In the genomic region with DNA sequence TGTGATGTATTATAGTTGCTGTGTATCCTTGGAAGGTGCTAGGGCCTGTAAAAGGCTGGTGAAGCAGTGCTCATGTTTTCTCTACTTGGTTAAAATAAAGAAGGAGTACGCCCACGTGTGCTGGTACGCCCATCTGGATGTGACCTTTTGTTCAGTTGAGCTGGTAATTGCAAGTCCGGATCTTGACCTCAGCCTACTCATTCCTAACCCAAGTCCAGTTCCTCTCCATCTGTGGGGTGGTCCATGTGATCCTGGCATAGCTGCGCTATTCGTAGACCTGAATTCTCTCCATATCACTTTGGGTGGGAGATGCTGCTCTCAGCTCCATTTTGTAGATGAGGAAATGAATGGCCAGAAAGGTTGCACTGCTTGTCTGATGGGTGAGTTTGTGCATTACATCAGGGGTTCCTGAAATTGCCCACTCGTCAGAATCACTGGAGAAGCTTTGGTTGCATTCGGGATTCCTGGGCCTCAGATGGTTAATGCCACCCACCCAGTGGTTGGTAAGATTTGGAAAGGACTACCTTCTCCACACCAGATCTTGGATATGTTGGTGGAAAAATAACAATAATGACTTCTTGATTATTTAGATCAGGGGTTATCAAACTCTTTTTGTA, we compare ENCODE assay signal across 22 cellular contexts.
A peak's percentile ranks its signal among the peaks of the same experiment; 100 is the strongest.
DNase-seq lines count a peak whose midpoint lies in the region; ATAC-seq and TF ChIP-seq lines count a peak whose summit lies in the region.
"Had no signal": no experiment of that assay in that cellular context is flagged by ENCODE, and none has a peak within 500 bp of the region (broad histone marks: within the 10 kb centered on the region; RNA-seq: fewer than 3 reads in every experiment).

No MANE protein-coding gene starts in this region.

- H3K36me3 Mint-ChIP-seq in stimulated activated naive B cell treated with anti-CD40 and anti-IgM and Interleukin-4, amounts not matched to agents 10 μg/mL and 1 μg/mL and 100 μg/mL, for 72 hours: peaks cover 17 to 29% of the 10 kb centered on the region in 2 donors

- peaks cover 9 to 16% of the 10 kb centered on the region in 2 donors for H3K4me1 Mint-ChIP-seq in stimulated activated naive B cell treated with anti-CD40 and anti-IgM and Interleukin-4, amounts not matched to agents 10 μg/mL and 1 μg/mL and 100 μg/mL, for 72 hours

- POLR2A ChIA-PET in HEK293 (lab: Yijun Ruan, JAX): no interaction called here

- H3K27ac Mint-ChIP-seq in stimulated activated naive B cell treated with anti-CD40 and anti-IgM and Interleukin-4, amounts not matched to agents 10 μg/mL and 1 μg/mL and 100 μg/mL, for 72 hours: peak overlapping the region; percentile 67
- H3K27ac Mint-ChIP-seq: GM23338, H9, HFFc6 had no signal

- intact Hi-C loops in cardiac septum (cut with DNase I): no loop called here
- intact Hi-C loops in Right ventricle myocardium superior (cut with DNase I): no loop called here
- intact Hi-C loops in sciatic nerve (cut with DNase I): no loop called here
- intact Hi-C loops in aorta (cut with DNase I): no loop called here

- H3K9me3 ChIP-seq in HEK293 (ENCODE audit: control insufficient read depth, insufficient read depth, low read depth, low read length): no peaks in the 10 kb centered on the region
- H3K9me3 ChIP-seq in aorta (ENCODE audit: control insufficient read depth, low read length): no peaks in the 10 kb centered on the region
- H3K9me3 ChIP-seq: BE2C; BLaER1 treated with 17β-estradiol and CSF1 and Interleukin-3, amounts not matched to agents 10 nM and 100 nM had no signal

- ATAC-seq in Right ventricle myocardium superior (ENCODE audit: poor library complexity) (no peak), sciatic nerve (no peak), aorta (ENCODE audit: low FRiP score) (no peak)
- no peak for ATAC-seq in stimulated activated naive B cell treated with anti-CD40 and anti-IgM and Interleukin-4, amounts not matched to agents 10 μg/mL and 1 μg/mL and 100 μg/mL, for 72 hours (replicated peaks)
- ATAC-seq: GM23338, HCT116 had no signal

- H3K4me3 Mint-ChIP-seq in stimulated activated naive B cell treated with anti-CD40 and anti-IgM and Interleukin-4, amounts not matched to agents 10 μg/mL and 1 μg/mL and 100 μg/mL, for 72 hours: no peak overlapping the region
- H3K4me3 Mint-ChIP-seq: CD14-positive monocyte; CD4-positive, alpha-beta memory T cell; GM23338; H9; HFFc6 had no signal

- no peaks in the 10 kb centered on the region for H3K9me3 Mint-ChIP-seq in stimulated activated naive B cell treated with anti-CD40 and anti-IgM and Interleukin-4, amounts not matched to agents 10 μg/mL and 1 μg/mL and 100 μg/mL, for 72 hours
- H3K9me3 Mint-ChIP-seq: CD14-positive monocyte; CD4-positive, alpha-beta memory T cell; GM23338; H9; HFFc6 had no signal

- H3K27ac ChIP-seq in HEK293 (ENCODE audit: extremely low read depth, low read depth, low read length) (no peak overlapping the region), aorta (ENCODE audit: low read depth in 1 of 2, low read length in 2 of 2) (no peak overlapping the region)
- H3K27ac ChIP-seq: 22Rv1; BLaER1 treated with 17β-estradiol and CSF1 and Interleukin-3, amounts not matched to agents 10 nM and 100 nM had no signal

- H3K27me3 ChIP-seq in aorta (ENCODE audit: control insufficient read depth in 1 of 2, insufficient read depth in 2 of 2, low read length in 1 of 2): no peaks in the 10 kb centered on the region
- H3K27me3 ChIP-seq: BE2C; BLaER1 treated with 17β-estradiol and CSF1 and Interleukin-3, amounts not matched to agents 10 nM and 100 nM had no signal

- 0 out of 2 replicates have a peak, but pooled peaks cover 4% of the 10 kb centered on the region for H3K4me1 ChIP-seq in HEK293 (ENCODE audit: control insufficient read depth, insufficient read depth, low read length)
- H3K4me1 ChIP-seq in aorta (ENCODE audit: control insufficient read depth in 1 of 2, insufficient read depth in 2 of 2, low read length in 2 of 2): no peaks in the 10 kb centered on the region
- H3K4me1 ChIP-seq: BE2C had no signal

- H3K36me3 ChIP-seq in HEK293 (ENCODE audit: control insufficient read depth in 2 of 2, insufficient read depth in 1 of 2, low read length in 2 of 2): no peaks in the 10 kb centered on the region
- peaks cover 0 to 3% of the 10 kb centered on the region in 2 donors for H3K36me3 ChIP-seq in aorta (ENCODE audit: control insufficient read depth in 1 of 2, insufficient read depth in 2 of 2, low read length in 1 of 2)
- H3K36me3 ChIP-seq: BE2C had no signal

- peak; percentile 31 for DNase-seq in cardiac septum (ENCODE audit: low spot score)
- no peak for DNase-seq in Right ventricle myocardium superior
- DNase-seq in stimulated activated naive B cell treated with anti-CD40 and anti-IgM and Interleukin-4, amounts not matched to agents 10 μg/mL and 1 μg/mL and 100 μg/mL, for 72 hours: no peak
- DNase-seq in sciatic nerve (ENCODE audit: low spot score): no peak
- DNase-seq in aorta: no peak
- DNase-seq: ACHN; AML-193; BE2C; Calu3; CD4-positive, alpha-beta memory T cell; COR-L47; DMS53; DMS79 treated with DMSO at 0.1 percent for 48 hours; GF-D8; H9; HFFc6 had no signal

- CTCF ChIA-PET in HEK293 (lab: Yijun Ruan, JAX): interaction anchor here (0.9 kb wide), 1 partner anchor 20 kb away, joined by 5 read pairs; no protein-coding TSS in a partner anchor

- H3K4me3 ChIP-seq in HEK293 (ENCODE audit: low read depth, low read length) (no peak overlapping the region), aorta (ENCODE audit: low read length in 2 of 2) (no peak overlapping the region)
- H3K4me3 ChIP-seq: BLaER1 treated with 17β-estradiol and CSF1 and Interleukin-3, amounts not matched to agents 10 nM and 100 nM; GM23338 had no signal

- no peak for TF ChIP-seq CTCF in HEK293 (tag by site-specific recombination; IDR thresholded peaks at IDR 0.05)

- H3K27me3 Mint-ChIP-seq in stimulated activated naive B cell treated with anti-CD40 and anti-IgM and Interleukin-4, amounts not matched to agents 10 μg/mL and 1 μg/mL and 100 μg/mL, for 72 hours: no peaks in the 10 kb centered on the region
- H3K27me3 Mint-ChIP-seq: CD4-positive, alpha-beta memory T cell had no signal

- WGBS in aorta, 2 donors: 97 to 98% methylated on average over 8 of the region's 8 CpGs

TF ChIP-seq in HEK293, 187 proteins besides CTCF, POLR2A, EP300 and RAD21:
- 0 out of 2 replicates have a peak, but pooled peaks have one; percentile 9 for TF ChIP-seq EGR2 (tag by site-specific recombination; IDR thresholded peaks at IDR 0.05; ENCODE audit: low read depth)
- no peak for TF ChIP-seq ZNF416 (tag by site-specific recombination; IDR thresholded peaks at IDR 0.05)
- no peak for TF ChIP-seq ZNF133 (tag by site-specific recombination; IDR thresholded peaks at IDR 0.05)
